In genomic region chr2:161990741-161991140, GRCh38 we compare ENCODE assay signal across 11 cellular contexts.
DNase-seq lines count a peak whose midpoint lies in the region; ATAC-seq and TF ChIP-seq lines count a peak whose summit lies in the region.
"Had no signal": no experiment of that assay in that cellular context is flagged by ENCODE, and none has a peak within 500 bp of the region (broad histone marks: within the 10 kb centered on the region; RNA-seq: fewer than 3 reads in every experiment).

No MANE protein-coding gene starts in this region.

- ATAC-seq in GM21515 (IDR thresholded peaks at IDR 0.05; ENCODE audit: unreplicated experiment) = no peak

- no peak for TF ChIP-seq POLR2A in erythroblast (IDR thresholded peaks at IDR 0.05; ENCODE audit: low read length)

- no peaks in the 10 kb centered on the region for H3K9me3 Mint-ChIP-seq in dendritic cell treated with granulocyte-macrophage colony-stimulating factor and Interleukin-4, amounts not matched to agents 40 ng/mL and 50 ng/mL, for 4 days

- H3K27ac Mint-ChIP-seq in dendritic cell treated with granulocyte-macrophage colony-stimulating factor and Interleukin-4, amounts not matched to agents 40 ng/mL and 50 ng/mL, for 4 days = peak overlapping the region; percentile 27

- H3K4me3 Mint-ChIP-seq in dendritic cell treated with granulocyte-macrophage colony-stimulating factor and Interleukin-4, amounts not matched to agents 40 ng/mL and 50 ng/mL, for 4 days = no peak overlapping the region

- peaks cover 2% of the 10 kb centered on the region for H3K27me3 Mint-ChIP-seq in dendritic cell treated with granulocyte-macrophage colony-stimulating factor and Interleukin-4, amounts not matched to agents 40 ng/mL and 50 ng/mL, for 4 days

- intact Hi-C loops in dendritic cell treated with granulocyte-macrophage colony-stimulating factor and Interleukin-4, amounts not matched to agents 40 ng/mL and 50 ng/mL, for 4 days (cut with micrococcal nuclease) = loop anchor here (5.0 kb wide), 1 partner anchor 38 kb away; no protein-coding TSS in a partner anchor

- DNase-seq in SIG-M5 treated with dmso at 0.1 percent for 504 hours (lab: John Stamatoyannopoulos, UW; ENCODE audit: unreplicated experiment) (peak; percentile 37), SIG-M5 (lab: John Stamatoyannopoulos, UW) (no peak), OCI-M1 (lab: John Stamatoyannopoulos, UW) (peak; percentile 37), renal cortical epithelial cell (ENCODE audit: low read depth) (peak; percentile 99), DMS153 (lab: John Stamatoyannopoulos, UW) (no peak), erythroblast (lab: John Stamatoyannopoulos, UW) (no peak)
- DNase-seq: 8988T, NCI-H2029, tibial artery had no signal

- peaks cover 26% of the 10 kb centered on the region for H3K4me1 Mint-ChIP-seq in dendritic cell treated with granulocyte-macrophage colony-stimulating factor and Interleukin-4, amounts not matched to agents 40 ng/mL and 50 ng/mL, for 4 days (ENCODE audit: low read depth)

- no peaks in the 10 kb centered on the region for H3K36me3 Mint-ChIP-seq in dendritic cell treated with granulocyte-macrophage colony-stimulating factor and Interleukin-4, amounts not matched to agents 40 ng/mL and 50 ng/mL, for 4 days (ENCODE audit: low read depth)

Comparison
In these comparisons a context has a peak if more than half of its experiments do, and no peak if none do; other contexts are left out.
1. DNase-seq: peak in SIG-M5 treated with dmso at 0.1 percent for 504 hours (single experiment), OCI-M1 (single experiment) and renal cortical epithelial cell (single experiment); none in SIG-M5 (single experiment), DMS153 (single experiment) and erythroblast (0 of 2).